8 cellular contexts compared by ENCODE assay signal in the genomic region with DNA sequence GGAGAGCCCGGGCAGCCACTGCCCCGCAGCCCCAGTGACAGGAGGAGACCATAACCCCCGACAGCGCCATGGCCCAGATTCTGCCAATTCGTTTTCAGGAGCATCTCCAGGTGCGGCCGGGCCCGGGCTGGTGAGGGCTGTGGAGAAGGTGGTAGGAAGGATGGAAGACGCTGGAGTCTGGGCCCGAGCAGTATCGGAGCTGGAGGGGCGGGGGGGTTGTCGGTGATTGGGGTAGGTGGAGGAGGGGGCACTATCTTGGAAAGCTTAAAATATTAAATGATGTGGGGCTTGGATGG. TPM values are rescaled to one million over a fixed set of nuclear protein-coding genes. Genes with fewer than 3 reads are reported as not detected.
DNase-seq lines count a peak whose midpoint lies in the region; ATAC-seq lines count a peak whose summit lies in the region.

No MANE protein-coding gene starts in this region.

- H3K27me3 ChIP-seq in iPS-15b (ENCODE audit: control insufficient read depth, insufficient read depth, low read length) = no peaks in the 10 kb centered on the region

- CTCF ChIA-PET in activated CD4-positive, alpha-beta memory T cell treated with anti-CD3 and anti-CD28 coated beads, Interleukin-2, amount 10 ng/mL, durations not matched to agents 7 days and 5 days (lab: Charles Lee) = interaction anchor here (1.1 to 1.9 kb wide), 5 partner anchors 14 to 309 kb away, joined by 3 to 5 read pairs (median 4); a partner anchor contains a TSS

- DNase-seq in NK-92 treated with Interleukin-12 subunit alpha and Interleukin-12 subunit beta, amount 100 ng/mL, for 24 hours (lab: John Stamatoyannopoulos, UW) = peak; percentile 41
- DNase-seq in NK-92 (lab: John Stamatoyannopoulos, UW; ENCODE audit: unreplicated experiment) (no peak), dedifferentiated amniotic fluid mesenchymal stem cell (ENCODE audit: extremely low spot score) (no peak), NCI-H2196 (lab: John Stamatoyannopoulos, UW; ENCODE audit: unreplicated experiment) (no peak)
- no peak for DNase-seq in activated CD4-positive, alpha-beta memory T cell treated with anti-CD3 and anti-CD28 coated beads, Interleukin-2, amount 10 ng/mL, durations not matched to agents 7 days and 5 days
- no peak for DNase-seq in stimulated activated naive CD8-positive, alpha-beta T cell treated with anti-CD3 and anti-CD28 coated beads, Interleukin-15, amount 100 ng/mL, for 72 hours

- peak overlapping the region; percentile 99 for H3K27ac Mint-ChIP-seq in activated CD4-positive, alpha-beta memory T cell treated with anti-CD3 and anti-CD28 coated beads, Interleukin-2, amount 10 ng/mL, durations not matched to agents 7 days and 5 days
- peak overlapping the region; percentile 97 to 99 for H3K27ac Mint-ChIP-seq in stimulated activated naive CD8-positive, alpha-beta T cell treated with anti-CD3 and anti-CD28 coated beads, Interleukin-15, amount 100 ng/mL, for 72 hours

- H3K4me3 Mint-ChIP-seq in activated CD4-positive, alpha-beta memory T cell treated with anti-CD3 and anti-CD28 coated beads, Interleukin-2, amount 10 ng/mL, durations not matched to agents 7 days and 5 days = peak overlapping the region; percentile 89
- peak overlapping the region; percentile 86 to 91 for H3K4me3 Mint-ChIP-seq in stimulated activated naive CD8-positive, alpha-beta T cell treated with anti-CD3 and anti-CD28 coated beads, Interleukin-15, amount 100 ng/mL, for 72 hours

- no peaks in the 10 kb centered on the region for H3K27me3 Mint-ChIP-seq in activated CD4-positive, alpha-beta memory T cell treated with anti-CD3 and anti-CD28 coated beads, Interleukin-2, amount 10 ng/mL, durations not matched to agents 7 days and 5 days
- no peaks in the 10 kb centered on the region for H3K27me3 Mint-ChIP-seq in stimulated activated naive CD8-positive, alpha-beta T cell treated with anti-CD3 and anti-CD28 coated beads, Interleukin-15, amount 100 ng/mL, for 72 hours

- POLR2A ChIA-PET in activated CD4-positive, alpha-beta memory T cell treated with anti-CD3 and anti-CD28 coated beads, Interleukin-2, amount 10 ng/mL, durations not matched to agents 7 days and 5 days (lab: Charles Lee) = interaction anchor here (0.8 to 7.3 kb wide), 38 partner anchors 11 to 1276 kb away, joined by 3 to 98 read pairs (median 8); a partner anchor contains a TSS

- H3K4me1 Mint-ChIP-seq in activated CD4-positive, alpha-beta memory T cell treated with anti-CD3 and anti-CD28 coated beads, Interleukin-2, amount 10 ng/mL, durations not matched to agents 7 days and 5 days = peaks cover 50% of the 10 kb centered on the region
- peaks cover 56% of the 10 kb centered on the region for H3K4me1 Mint-ChIP-seq in stimulated activated naive CD8-positive, alpha-beta T cell treated with anti-CD3 and anti-CD28 coated beads, Interleukin-15, amount 100 ng/mL, for 72 hours

- H3K4me1 ChIP-seq in iPS-15b (ENCODE audit: control insufficient read depth, insufficient read depth, low read length) = peaks cover 5% of the 10 kb centered on the region

- H3K9me3 Mint-ChIP-seq in activated CD4-positive, alpha-beta memory T cell treated with anti-CD3 and anti-CD28 coated beads, Interleukin-2, amount 10 ng/mL, durations not matched to agents 7 days and 5 days = no peaks in the 10 kb centered on the region
- H3K9me3 Mint-ChIP-seq in stimulated activated naive CD8-positive, alpha-beta T cell treated with anti-CD3 and anti-CD28 coated beads, Interleukin-15, amount 100 ng/mL, for 72 hours = no peaks in the 10 kb centered on the region

- ATAC-seq in stimulated activated naive CD8-positive, alpha-beta T cell treated with anti-CD3 and anti-CD28 coated beads, Interleukin-15, amount 100 ng/mL, for 72 hours = no peak
- no peak for ATAC-seq in HG02759 (IDR thresholded peaks at IDR 0.05; ENCODE audit: unreplicated experiment)

- no peaks in the 10 kb centered on the region for H3K36me3 ChIP-seq in iPS-15b (ENCODE audit: control insufficient read depth, insufficient read depth, low read length)

- H3K36me3 Mint-ChIP-seq in activated CD4-positive, alpha-beta memory T cell treated with anti-CD3 and anti-CD28 coated beads, Interleukin-2, amount 10 ng/mL, durations not matched to agents 7 days and 5 days (ENCODE audit: low read depth) = peaks cover 40% of the 10 kb centered on the region

- peak overlapping the region; percentile 96 for H3K4me3 ChIP-seq in iPS-15b (ENCODE audit: low read depth, low read length)

- H3K9ac ChIP-seq in iPS-15b (ENCODE audit: low read depth, low read length) = peak overlapping the region; percentile 98

- H3K9me3 ChIP-seq in iPS-15b (ENCODE audit: control insufficient read depth, insufficient read depth, low read length) = no peaks in the 10 kb centered on the region

RNA-seq across cellular contexts. Expression of a gene that starts 0.3 kb away (rescaled TPM):
- total RNA-seq in activated CD4-positive, alpha-beta memory T cell treated with anti-CD3 and anti-CD28 coated beads, Interleukin-2, amount 10 ng/mL, durations not matched to agents 7 days and 5 days = 100 to 1,000 TPM; 156 to 163 TPM

RNA-seq across cellular contexts. Expression of a gene that starts 54.6 kb away (rescaled TPM):
- 10 to 100 TPM; 20.0 to 24.4 TPM for total RNA-seq in activated CD4-positive, alpha-beta memory T cell treated with anti-CD3 and anti-CD28 coated beads, Interleukin-2, amount 10 ng/mL, durations not matched to agents 7 days and 5 days
